Comparison of ENCODE assay signal across 31 cellular contexts in genomic region chr3:152087153-152087552, GRCh38.
DNase-seq lines count a peak whose midpoint lies in the region; TF ChIP-seq lines count a peak whose summit lies in the region.
"Had no signal": no experiment of that assay in that cellular context is flagged by ENCODE, and none has a peak within 500 bp of the region (broad histone marks: within the 10 kb centered on the region; RNA-seq: fewer than 3 reads in every experiment).

No MANE protein-coding gene starts in this region.

- peak overlapping the region; percentile 13 for H3K4me2 ChIP-seq in Loucy (ENCODE audit: low read depth, low read length, poor library complexity, severe bottlenecking)
- H3K4me2 ChIP-seq: KMS-11 had no signal

- peaks cover 30% of the 10 kb centered on the region for H3K4me1 ChIP-seq in Loucy (ENCODE audit: insufficient read depth, low read length, poor library complexity, severe bottlenecking)
- peaks cover 0 to 9% (median 7%) of the 10 kb centered on the region in 5 donors for H3K4me1 ChIP-seq in subcutaneous abdominal adipose tissue (ENCODE audit: control insufficient read depth in 5 of 5, insufficient read depth in 5 of 5, low read length in 5 of 5)
- H3K4me1 ChIP-seq: right lobe of liver, upper lobe of left lung had no signal

- peaks cover 4% of the 10 kb centered on the region for H3K27me3 Mint-ChIP-seq in nephron progenitor cell (ENCODE audit: low read depth, poor library complexity)

- no peak for TF ChIP-seq CTCF in Loucy (conservative IDR thresholded peaks at IDR 0.05; ENCODE audit: low read length)
- no peak for TF ChIP-seq CTCF in coronary artery (IDR thresholded peaks at IDR 0.05)
- no peak for TF ChIP-seq CTCF in nephron progenitor cell (IDR thresholded peaks at IDR 0.05)

- H3K9me3 ChIP-seq in Loucy (ENCODE audit: insufficient read depth, low read depth, low read length) (no peaks in the 10 kb centered on the region), subcutaneous abdominal adipose tissue (ENCODE audit: control insufficient read depth in 5 of 5, low read length in 5 of 5) (no peaks in the 10 kb centered on the region)
- H3K9me3 ChIP-seq: right lobe of liver, upper lobe of left lung had no signal

- H3K4me3 Mint-ChIP-seq in nephron progenitor cell: no peak overlapping the region
- H3K4me3 Mint-ChIP-seq: activated CD4-positive, alpha-beta memory T cell treated with anti-CD3 and anti-CD28 coated beads, Interleukin-2, amount 10 ng/mL, durations not matched to agents 7 days and 5 days; activated naive CD4-positive, alpha-beta T cell treated with anti-CD3 and anti-CD28 coated beads, Interleukin-2, amount 10 ng/mL, durations not matched to agents 7 days and 5 days; activated T-helper 1 cell treated with anti-CD3 and anti-CD28 coated beads, Interleukin-12 subunit alpha, Interleukin-12 subunit beta, Interleukin-2, Interleukin-4 antibody, amounts not matched to agents 30 ng/mL and 10 ng/mL and 1 ng/mL, durations not matched to agents 14 hours and 24 hours and 36 hours; T-helper 2 cell treated with Interferon-gamma antibody and Interleukin-4, amounts not matched to agents 5 μg/mL and 100 μg/mL, for 36 hours had no signal

- H4K20me1 ChIP-seq in Loucy (ENCODE audit: insufficient read depth, low read length, poor library complexity, severe bottlenecking): no peaks in the 10 kb centered on the region

- H3K36me3 Mint-ChIP-seq in nephron progenitor cell (ENCODE audit: low read depth): no peaks in the 10 kb centered on the region
- H3K36me3 Mint-ChIP-seq: activated naive CD4-positive, alpha-beta T cell treated with anti-CD3 and anti-CD28 coated beads, Interleukin-2, amount 10 ng/mL, durations not matched to agents 7 days and 5 days had no signal

- no peaks in the 10 kb centered on the region; the same call in 1 of the 2 replicates for H3F3A ChIP-seq in Loucy (ENCODE audit: low read depth)

- H3K4me1 Mint-ChIP-seq in nephron progenitor cell: peaks cover 37% of the 10 kb centered on the region
- H3K4me1 Mint-ChIP-seq: activated CD4-positive, alpha-beta memory T cell treated with anti-CD3 and anti-CD28 coated beads, Interleukin-2, amount 10 ng/mL, durations not matched to agents 7 days and 5 days; activated naive CD4-positive, alpha-beta T cell treated with anti-CD3 and anti-CD28 coated beads, Interleukin-2, amount 10 ng/mL, durations not matched to agents 7 days and 5 days had no signal

- H3K9me3 Mint-ChIP-seq in nephron progenitor cell: no peaks in the 10 kb centered on the region
- H3K9me3 Mint-ChIP-seq: activated CD4-positive, alpha-beta memory T cell treated with anti-CD3 and anti-CD28 coated beads, Interleukin-2, amount 10 ng/mL, durations not matched to agents 7 days and 5 days; activated naive CD4-positive, alpha-beta T cell treated with anti-CD3 and anti-CD28 coated beads, Interleukin-2, amount 10 ng/mL, durations not matched to agents 7 days and 5 days; activated T-helper 1 cell treated with anti-CD3 and anti-CD28 coated beads, Interleukin-12 subunit alpha, Interleukin-12 subunit beta, Interleukin-2, Interleukin-4 antibody, amounts not matched to agents 30 ng/mL and 10 ng/mL and 1 ng/mL, durations not matched to agents 14 hours and 24 hours and 36 hours; T-helper 2 cell treated with Interferon-gamma antibody and Interleukin-4, amounts not matched to agents 5 μg/mL and 100 μg/mL, for 36 hours had no signal

- H3K79me2 ChIP-seq in Loucy (ENCODE audit: insufficient read depth, low read length): no peaks in the 10 kb centered on the region

- peak overlapping the region; percentile 40; the same call in 1 of the 2 replicates for H2AFZ ChIP-seq in Loucy (ENCODE audit: low read length)
- H2AFZ ChIP-seq: GM23248 had no signal

- H3K27ac Mint-ChIP-seq in nephron progenitor cell: peak overlapping the region; percentile 85
- H3K27ac Mint-ChIP-seq: activated CD4-positive, alpha-beta memory T cell treated with anti-CD3 and anti-CD28 coated beads, Interleukin-2, amount 10 ng/mL, durations not matched to agents 7 days and 5 days; activated naive CD4-positive, alpha-beta T cell treated with anti-CD3 and anti-CD28 coated beads, Interleukin-2, amount 10 ng/mL, durations not matched to agents 7 days and 5 days; activated T-helper 1 cell treated with anti-CD3 and anti-CD28 coated beads, Interleukin-12 subunit alpha, Interleukin-12 subunit beta, Interleukin-2, Interleukin-4 antibody, amounts not matched to agents 30 ng/mL and 10 ng/mL and 1 ng/mL, durations not matched to agents 14 hours and 24 hours and 36 hours; T-helper 2 cell treated with Interferon-gamma antibody and Interleukin-4, amounts not matched to agents 5 μg/mL and 100 μg/mL, for 36 hours had no signal

- H3K27ac ChIP-seq in coronary artery: peak overlapping the region; percentile 71 to 75
- H3K27ac ChIP-seq in subcutaneous abdominal adipose tissue (ENCODE audit: low read depth, low read length): peak overlapping the region; percentile 79
- H3K27ac ChIP-seq: brain microvascular endothelial cell, C4-2B, gastroesophageal sphincter, GM23248, KMS-11, right lobe of liver, upper lobe of left lung had no signal

- H3K4me3 ChIP-seq in Loucy (ENCODE audit: low read length, poor library complexity, severe bottlenecking): no peak overlapping the region
- no peak overlapping the region for H3K4me3 ChIP-seq in coronary artery
- H3K4me3 ChIP-seq in subcutaneous abdominal adipose tissue (ENCODE audit: low read depth in 1 of 5, low read length in 5 of 5): no peak overlapping the region
- H3K4me3 ChIP-seq: gastroesophageal sphincter, GM23248, right lobe of liver, upper lobe of left lung had no signal

- H3K9ac ChIP-seq in Loucy (ENCODE audit: low read depth, low read length, poor library complexity, severe bottlenecking) (no peak overlapping the region), subcutaneous abdominal adipose tissue (ENCODE audit: low read length in 5 of 5) (peak overlapping the region in 1 of 5 donors; percentile 21)
- H3K9ac ChIP-seq: GM23248, KMS-11 had no signal

- H3K36me3 ChIP-seq in Loucy (ENCODE audit: insufficient read depth, low read length): no peaks in the 10 kb centered on the region
- no peaks in the 10 kb centered on the region for H3K36me3 ChIP-seq in subcutaneous abdominal adipose tissue (ENCODE audit: control insufficient read depth in 5 of 5, insufficient read depth in 5 of 5, low read length in 5 of 5)
- H3K36me3 ChIP-seq: brain microvascular endothelial cell, gastroesophageal sphincter, right lobe of liver, upper lobe of left lung had no signal

- no peaks in the 10 kb centered on the region for H3K27me3 ChIP-seq in Loucy (ENCODE audit: insufficient read depth, low read length, poor library complexity, severe bottlenecking)
- no peaks in the 10 kb centered on the region for H3K27me3 ChIP-seq in subcutaneous abdominal adipose tissue (ENCODE audit: control insufficient read depth in 5 of 5, insufficient read depth in 4 of 5, low read length in 5 of 5)
- H3K27me3 ChIP-seq: brain microvascular endothelial cell, gastroesophageal sphincter, right lobe of liver, upper lobe of left lung had no signal

- no peaks in the 10 kb centered on the region for H3K9me2 ChIP-seq in Loucy (replicated peaks; ENCODE audit: low read depth, low read length)

- no peak for DNase-seq in coronary artery (ENCODE audit: low spot score)
- DNase-seq in nephron progenitor cell: no peak
- no peak for DNase-seq in DMS53 treated with DMSO at 0.1 percent for 48 hours (lab: John Stamatoyannopoulos, UW; ENCODE audit: unreplicated experiment)
- no peak for DNase-seq in NCI-H1417 (lab: John Stamatoyannopoulos, UW)
- no peak for DNase-seq in NAMALWA (ENCODE audit: low spot score)
- no peak for DNase-seq in D341Med (ENCODE audit: low spot score)
- DNase-seq: activated CD4-positive, alpha-beta memory T cell treated with anti-CD3 and anti-CD28 coated beads, Interleukin-2, amount 10 ng/mL, durations not matched to agents 7 days and 5 days; activated CD8-positive, alpha-beta memory T cell treated with anti-CD3 and anti-CD28 coated beads, Interleukin-2, amount 50 U/mL, for 4 hours; activated naive CD4-positive, alpha-beta T cell treated with anti-CD3 and anti-CD28 coated beads, Interleukin-2, amount 10 ng/mL, durations not matched to agents 7 days and 5 days; brain microvascular endothelial cell; cerebellar nuclear complex; GM23248; hippocampal formation; left cardiac atrium; NCI-H1417 treated with DMSO at 0.1 percent for 48 hours; NCI-H2029 treated with DMSO at 0.1 percent for 48 hours; NCI-H526; NK-92 treated with Interleukin-12 subunit alpha and Interleukin-12 subunit beta, amount 100 ng/mL, for 24 hours; posterior cingulate gyrus; right lobe of liver; SHP77; stimulated activated CD4-positive, alpha-beta T cell treated with anti-CD3 and anti-CD28 coated beads, Interleukin-15, amount 100 ng/mL, for 24 hours; stimulated activated CD4-positive, alpha-beta T cell treated with anti-CD3 and anti-CD28 coated beads, Interleukin-4, amount 100 ng/mL, for 4 hours; upper lobe of left lung had no signal
